27 cellular contexts compared by ENCODE assay signal in the genomic region with DNA sequence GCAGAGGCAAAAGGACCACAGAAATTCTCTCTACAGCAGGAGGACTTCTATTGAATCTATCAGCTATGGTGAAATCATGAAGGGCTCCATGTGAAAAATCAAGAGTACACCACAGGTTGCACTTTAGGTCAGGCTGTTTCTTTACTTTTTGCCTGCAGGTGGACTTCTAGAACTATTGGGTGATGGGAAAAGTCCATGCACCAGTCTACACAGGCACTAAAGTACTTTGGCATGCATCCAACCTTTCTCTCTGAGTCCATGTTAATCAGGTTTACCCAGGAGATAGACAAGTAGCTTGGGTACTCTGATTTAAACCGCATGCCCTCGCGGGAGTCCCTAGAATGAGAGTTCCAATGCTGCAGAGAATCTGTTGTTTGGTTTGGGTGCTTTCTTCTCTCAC. TPM values are rescaled to one million over a fixed set of nuclear protein-coding genes. Genes with fewer than 3 reads are reported as not detected.
DNase-seq lines count a peak whose midpoint lies in the region; ATAC-seq lines count a peak whose summit lies in the region.
"Had no signal": no experiment of that assay in that cellular context is flagged by ENCODE, and none has a peak within 500 bp of the region (broad histone marks: within the 10 kb centered on the region; RNA-seq: fewer than 3 reads in every experiment).

No MANE protein-coding gene starts in this region.

- peak; percentile 29 for DNase-seq in DMS 273 (lab: John Stamatoyannopoulos, UW; ENCODE audit: unreplicated experiment)
- DNase-seq in DMS 273 treated with DMSO at 0.1 percent for 48 hours (lab: John Stamatoyannopoulos, UW) = no peak
- DNase-seq in NCI-H128 (lab: John Stamatoyannopoulos, UW; ENCODE audit: unreplicated experiment) = peak; percentile 67
- DNase-seq in NCI-H510A (lab: John Stamatoyannopoulos, UW) = peak; percentile 78
- DNase-seq in left lobe of liver (ENCODE audit: low spot score) = no peak
- DNase-seq in DMS153 (lab: John Stamatoyannopoulos, UW) = no peak
- DNase-seq: activated CD4-positive, alpha-beta T cell treated with anti-CD3 and anti-CD28 coated beads for 36 hours; activated CD8-positive, alpha-beta memory T cell treated with anti-CD3 and anti-CD28 coated beads, Interleukin-2, amount 50 U/mL, for 48 hours; activated CD8-positive, alpha-beta T cell treated with anti-CD3 and anti-CD28 coated beads for 36 hours; activated naive CD4-positive, alpha-beta T cell treated with anti-CD3 and anti-CD28 coated beads for 36 hours; adrenal gland; body of pancreas; COR-L47; effector memory CD8-positive, alpha-beta T cell; H9; left ventricle myocardium inferior; naive thymus-derived CD4-positive, alpha-beta T cell; NCI-H446; right lobe of liver; SHP77 treated with DMSO at 0.1 percent for 48 hours; stimulated activated CD8-positive, alpha-beta memory T cell treated with anti-CD3 and anti-CD28 coated beads, Interleukin-4, amount 100 ng/mL, for 48 hours; SW 1271; T-helper 9 cell; testis had no signal

- ATAC-seq in left lobe of liver = peak; percentile 49
- no peak for ATAC-seq in GM21576 (IDR thresholded peaks at IDR 0.05; ENCODE audit: unreplicated experiment)
- no peak for ATAC-seq in GM21515 (IDR thresholded peaks at IDR 0.05; ENCODE audit: unreplicated experiment)
- ATAC-seq: activated CD4-positive, alpha-beta T cell treated with anti-CD3 and anti-CD28 coated beads for 36 hours; activated CD8-positive, alpha-beta T cell treated with anti-CD3 and anti-CD28 coated beads for 36 hours; body of pancreas; effector memory CD8-positive, alpha-beta T cell; naive thymus-derived CD4-positive, alpha-beta T cell had no signal

RNA-seq across cellular contexts. Expression of gene ANKFN1, which starts 9.1 kb away (rescaled TPM):
- total RNA-seq in left lobe of liver = not detected
- total RNA-seq: activated CD4-positive, alpha-beta T cell treated with anti-CD3 and anti-CD28 coated beads for 36 hours; activated CD8-positive, alpha-beta T cell treated with anti-CD3 and anti-CD28 coated beads for 36 hours; activated naive CD4-positive, alpha-beta T cell treated with anti-CD3 and anti-CD28 coated beads for 36 hours; epithelial cell of proximal tubule; H9; left ventricle myocardium inferior; naive thymus-derived CD4-positive, alpha-beta T cell had no signal

Comparison
In these comparisons a context has a peak if more than half of its experiments do, and no peak if none do; other contexts are left out.
1. DNase-seq: peak in DMS 273 (single experiment), NCI-H128 (single experiment) and NCI-H510A (single experiment); none in DMS 273 treated with DMSO at 0.1 percent for 48 hours (single experiment), left lobe of liver (single experiment) and DMS153 (single experiment).